27 cellular contexts compared by ENCODE assay signal in the genomic region with DNA sequence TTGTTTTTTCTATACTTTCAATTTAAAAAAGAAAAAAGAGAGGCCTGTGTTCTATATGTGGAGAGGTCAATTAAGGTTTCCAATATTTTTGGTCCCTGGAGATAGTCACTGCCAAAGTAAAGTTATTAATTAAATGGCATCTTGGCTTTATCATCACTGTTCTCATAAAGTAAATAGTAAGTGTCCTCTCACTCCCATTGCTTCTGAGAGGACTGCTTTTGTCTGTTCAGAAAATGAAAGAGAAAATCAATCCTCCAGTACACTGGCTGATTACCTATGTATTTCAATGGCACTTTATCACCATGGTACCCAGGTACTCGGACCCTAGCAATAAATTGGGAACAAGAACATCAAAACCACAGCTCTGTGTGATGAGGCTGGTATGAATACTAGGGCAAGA.
DNase-seq lines count a peak whose midpoint lies in the region; ATAC-seq, FAIRE-seq and TF ChIP-seq lines count a peak whose summit lies in the region.
"Had no signal": no experiment of that assay in that cellular context is flagged by ENCODE, and none has a peak within 500 bp of the region (broad histone marks: within the 10 kb centered on the region; RNA-seq: fewer than 3 reads in every experiment).

No MANE protein-coding gene starts in this region.

- FAIRE-seq in GM12892 (lab: Jason Lieb, UNC) (peak; percentile 76), RCC 7860 (lab: Jason Lieb, UNC) (no peak)
- FAIRE-seq: keratinocyte, TTC549 had no signal

- no peaks in the 10 kb centered on the region for H3K36me3 ChIP-seq in right lobe of liver
- H3K36me3 ChIP-seq: colonic mucosa, uterus had no signal

- no peak for TF ChIP-seq CTCF in right lobe of liver (IDR thresholded peaks at IDR 0.05)

- no peak overlapping the region for H3K4me3 ChIP-seq in right lobe of liver
- H3K4me3 ChIP-seq: colonic mucosa, SK-N-MC, skin epidermis, testis, uterus had no signal

- WGBS in right lobe of liver (ENCODE audit: insufficient coverage, low coverage, low lambda C conversion rate, missing lambda C conversion rate) = 25% methylated on average over 1 of the region's 1 CpG

- ATAC-seq in right lobe of liver = peak; percentile 90 to 97 (median 96)
- ATAC-seq: activated CD4-positive, CD25-positive, alpha-beta regulatory T cell treated with anti-CD3 and anti-CD28 coated beads, Interleukin-2, amount 50 U/mL, for 24 hours; naive thymus-derived CD4-positive, alpha-beta T cell; stimulated activated naive CD8-positive, alpha-beta T cell treated with anti-CD3 and anti-CD28 coated beads, Interleukin-15, Interleukin-2, amounts not matched to agents 100 U/mL and 50 U/mL, for 24 hours had no signal

- H3K9me3 ChIP-seq in right lobe of liver = no peaks in the 10 kb centered on the region
- H3K9me3 ChIP-seq: colonic mucosa, testis, uterus had no signal

- intact Hi-C loops in right lobe of liver (cut with DNase I) = no loop called here

- no peak for TF ChIP-seq POLR2A in GM12892 (IDR thresholded peaks at IDR 0.05; ENCODE audit: low read depth, low read length)
- TF ChIP-seq POLR2A in right lobe of liver (IDR thresholded peaks at IDR 0.05) = no peak

- peaks cover 0 to 12% (median 4%) of the 10 kb centered on the region in 4 donors for H3K4me1 ChIP-seq in right lobe of liver
- H3K4me1 ChIP-seq: colonic mucosa, testis, uterus had no signal

- DNase-seq in NCI-H146 (lab: John Stamatoyannopoulos, UW) (peak; percentile 46), NCI-H146 treated with DMSO at 0.1 percent for 48 hours (lab: John Stamatoyannopoulos, UW; ENCODE audit: unreplicated experiment) (no peak), GM12892 (ENCODE audit: insufficient read length) (no peak), NCI-H128 (lab: John Stamatoyannopoulos, UW; ENCODE audit: unreplicated experiment) (peak; percentile 50), right lobe of liver (no peak), NCI-H1436 treated with DMSO at 0.1 percent for 48 hours (lab: John Stamatoyannopoulos, UW) (no peak), RCC 7860 (ENCODE audit: low spot score) (no peak), ureter (ENCODE audit: low spot score) (no peak)
- DNase-seq: activated CD4-positive, alpha-beta T cell treated with anti-CD3 and anti-CD28 coated beads, Interleukin-2, amount 50 U/mL, for 48 hours; aorta; CD8-positive, alpha-beta memory T cell; colonic mucosa; DMS 273 treated with DMSO at 0.1 percent for 48 hours; effector memory CD4-positive, alpha-beta T cell; KG1; midbrain; naive thymus-derived CD4-positive, alpha-beta T cell; NCI-H526 treated with DMSO at 0.1 percent for 48 hours; RPMI8226; stimulated activated naive CD8-positive, alpha-beta T cell treated with anti-CD3 and anti-CD28 coated beads, Interleukin-15, Interleukin-2, amounts not matched to agents 100 U/mL and 50 U/mL, for 24 hours; testis; uterus had no signal

- H3K27me3 ChIP-seq in right lobe of liver = no peaks in the 10 kb centered on the region
- H3K27me3 ChIP-seq: colonic mucosa, testis, uterus had no signal

- H3K27ac ChIP-seq in right lobe of liver = peak overlapping the region in 2 of 3 donors; percentile 14 to 16
- H3K27ac ChIP-seq: colonic mucosa, SK-N-MC, skin epidermis, testis had no signal

Comparison
In these comparisons a context has a peak if more than half of its experiments do, and no peak if none do; other contexts are left out.
1. DNase-seq: peak in NCI-H146 (single experiment) and NCI-H128 (single experiment); none in NCI-H146 treated with DMSO at 0.1 percent for 48 hours (single experiment), GM12892 (single experiment), right lobe of liver (0 of 3), NCI-H1436 treated with DMSO at 0.1 percent for 48 hours (single experiment), RCC 7860 (single experiment) and ureter (single experiment).